Comparison of ENCODE assay signal across 2 cellular contexts in the genomic region with DNA sequence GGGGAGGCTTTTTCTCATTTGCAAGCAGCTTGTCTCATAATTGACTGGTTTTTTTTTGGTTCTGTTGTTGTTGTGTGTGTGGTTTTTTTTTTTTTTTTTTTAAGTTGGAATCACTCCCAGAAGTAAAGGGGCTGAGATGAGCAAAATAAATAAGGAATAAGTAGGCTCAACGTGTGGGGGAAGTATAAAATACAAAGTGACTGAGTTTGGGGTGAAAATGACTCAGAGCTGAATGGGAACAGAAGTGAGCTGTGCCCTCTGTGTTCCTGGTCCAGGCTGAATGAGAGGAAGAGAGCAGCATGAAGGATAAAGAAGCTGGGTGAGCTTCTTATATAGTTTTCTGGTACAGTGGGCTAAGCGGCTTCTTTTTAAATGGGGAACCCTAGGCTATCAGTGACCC.
TF ChIP-seq lines count a peak whose summit lies in the region.

No MANE protein-coding gene starts in this region.

TF ChIP-seq in IMR-90, 13 proteins besides CTCF, POLR2A, EP300 and RAD21 (continued from another document):
- TF ChIP-seq, protein P1, sequence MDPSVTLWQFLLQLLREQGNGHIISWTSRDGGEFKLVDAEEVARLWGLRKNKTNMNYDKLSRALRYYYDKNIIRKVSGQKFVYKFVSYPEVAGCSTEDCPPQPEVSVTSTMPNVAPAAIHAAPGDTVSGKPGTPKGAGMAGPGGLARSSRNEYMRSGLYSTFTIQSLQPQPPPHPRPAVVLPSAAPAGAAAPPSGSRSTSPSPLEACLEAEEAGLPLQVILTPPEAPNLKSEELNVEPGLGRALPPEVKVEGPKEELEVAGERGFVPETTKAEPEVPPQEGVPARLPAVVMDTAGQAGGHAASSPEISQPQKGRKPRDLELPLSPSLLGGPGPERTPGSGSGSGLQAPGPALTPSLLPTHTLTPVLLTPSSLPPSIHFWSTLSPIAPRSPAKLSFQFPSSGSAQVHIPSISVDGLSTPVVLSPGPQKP (IDR thresholded peaks at IDR 0.05; ENCODE audit: borderline replicate concordance, low read depth, low read length): no peak
- TF ChIP-seq CEBPB (IDR thresholded peaks at IDR 0.05; ENCODE audit: low read depth, low read length) (no peak), MXI1 (IDR thresholded peaks at IDR 0.05; ENCODE audit: borderline replicate concordance, low read depth, low read length) (no peak)

TF ChIP-seq in SK-N-SH treated with all-trans-retinoic acid at 6 μM for 48 hours, 23 proteins besides CTCF, POLR2A, EP300 and RAD21 (continued from another document):
- TF ChIP-seq, protein P2, sequence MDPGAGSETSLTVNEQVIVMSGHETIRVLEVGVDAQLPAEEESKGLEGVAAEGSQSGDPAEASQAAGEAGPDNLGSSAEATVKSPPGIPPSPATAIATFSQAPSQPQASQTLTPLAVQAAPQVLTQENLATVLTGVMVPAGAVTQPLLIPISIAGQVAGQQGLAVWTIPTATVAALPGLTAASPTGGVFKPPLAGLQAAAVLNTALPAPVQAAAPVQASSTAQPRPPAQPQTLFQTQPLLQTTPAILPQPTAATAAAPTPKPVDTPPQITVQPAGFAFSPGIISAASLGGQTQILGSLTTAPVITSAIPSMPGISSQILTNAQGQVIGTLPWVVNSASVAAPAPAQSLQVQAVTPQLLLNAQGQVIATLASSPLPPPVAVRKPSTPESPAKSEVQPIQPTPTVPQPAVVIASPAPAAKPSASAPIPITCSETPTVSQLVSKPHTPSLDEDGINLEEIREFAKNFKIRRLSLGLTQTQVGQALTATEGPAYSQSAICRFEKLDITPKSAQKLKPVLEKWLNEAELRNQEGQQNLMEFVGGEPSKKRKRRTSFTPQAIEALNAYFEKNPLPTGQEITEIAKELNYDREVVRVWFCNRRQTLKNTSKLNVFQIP (CRISPR knock-in tag; IDR thresholded peaks at IDR 0.05; ENCODE audit: borderline replicate concordance, low read depth): no peak
- TF ChIP-seq ARNTL (CRISPR knock-in tag; IDR thresholded peaks at IDR 0.05; ENCODE audit: borderline replicate concordance, low read depth): no peak
TF ChIP-seq in SK-N-SH treated with all-trans-retinoic acid at 6 μM for 48 hours: peak in this region for 0.
